In genomic region chr19:28003543-28003942, GRCh38 we compare ENCODE assay signal across 40 cellular contexts.
"Had no signal": no experiment of that assay in that cellular context is flagged by ENCODE, and none has a peak within 500 bp of the region (broad histone marks: within the 10 kb centered on the region; RNA-seq: fewer than 3 reads in every experiment).

No MANE protein-coding gene starts in this region.

- H3K4me1 Mint-ChIP-seq: activated naive CD4-positive, alpha-beta T cell treated with anti-CD3 and anti-CD28 coated beads, Interleukin-2, amount 10 ng/mL, durations not matched to agents 7 days and 5 days; activated naive CD4-positive, alpha-beta T cell treated with anti-CD3 and anti-CD28 coated beads, Interleukin-2, amount 50 U/mL, for 24 hours; activated naive CD8-positive, alpha-beta T cell treated with anti-CD3 and anti-CD28 coated beads for 36 hours; activated naive CD8-positive, alpha-beta T cell treated with anti-CD3 and anti-CD28 coated beads, Interleukin-2, amount 10 ng/mL, durations not matched to agents 7 days and 5 days; activated naive CD8-positive, alpha-beta T cell treated with anti-CD3 and anti-CD28 coated beads, Interleukin-2, amount 50 U/mL, for 24 hours; activated T-helper 17 cell treated with anti-CD3 and anti-CD28 coated beads, Interleukin-2, amount 50 U/mL, for 72 hours; brain; central memory CD8-positive, alpha-beta T cell had no signal

- H3K4me1 ChIP-seq: adrenal gland, ascending aorta, body of pancreas, breast epithelium had no signal

- H3K4me3 ChIP-seq: adrenal gland, ascending aorta, body of pancreas, breast epithelium, cardiac muscle cell had no signal

- ATAC-seq: activated naive CD4-positive, alpha-beta T cell treated with anti-CD3 and anti-CD28 coated beads, Interleukin-2, amount 50 U/mL, for 72 hours; activated naive CD8-positive, alpha-beta T cell treated with anti-CD3 and anti-CD28 coated beads, Interleukin-2, amount 50 U/mL, for 24 hours; activated T-cell treated with anti-CD3 and anti-CD28 coated beads, Interleukin-2, amount 50 U/mL, for 4 hours; activated T-cell treated with anti-CD3 and anti-CD28 coated beads, Interleukin-2, amount 50 U/mL, for 72 hours; activated T-helper 17 cell treated with anti-CD3 and anti-CD28 coated beads, Interleukin-2, amount 50 U/mL, for 72 hours; body of pancreas had no signal

- DNase-seq: activated effector memory CD4-positive, alpha-beta T cell treated with anti-CD3 and anti-CD28 coated beads, Interleukin-2, amount 50 U/mL, for 16 hours; activated effector memory CD4-positive, alpha-beta T cell treated with Interleukin-2 at 50 U/mL for 16 hours; activated gamma-delta T cell; activated gamma-delta T cell treated with Interleukin-2 at 50 U/mL for 16 hours; activated naive CD4-positive, alpha-beta T cell; activated naive CD4-positive, alpha-beta T cell treated with anti-CD3 and anti-CD28 coated beads for 36 hours; activated naive CD4-positive, alpha-beta T cell treated with anti-CD3 and anti-CD28 coated beads, Interleukin-2, amount 10 ng/mL, durations not matched to agents 7 days and 5 days; activated naive CD4-positive, alpha-beta T cell treated with anti-CD3 and anti-CD28 coated beads, Interleukin-2, amount 50 U/mL, for 16 hours; activated naive CD4-positive, alpha-beta T cell treated with Interleukin-2 at 50 U/mL for 16 hours; activated naive CD8-positive, alpha-beta T cell treated with anti-CD3 and anti-CD28 coated beads for 36 hours; activated naive CD8-positive, alpha-beta T cell treated with anti-CD3 and anti-CD28 coated beads, Interleukin-2, amount 10 ng/mL, durations not matched to agents 7 days and 5 days; activated naive CD8-positive, alpha-beta T cell treated with anti-CD3 and anti-CD28 coated beads, Interleukin-2, amount 50 U/mL, for 24 hours; activated T-cell treated with anti-CD3 and anti-CD28 coated beads, Interleukin-2, amount 50 U/mL, for 1 hour; activated T-cell treated with anti-CD3 and anti-CD28 coated beads, Interleukin-2, amount 50 U/mL, for 24 hours; activated T-cell treated with anti-CD3 and anti-CD28 coated beads, Interleukin-2, amount 50 U/mL, for 4 hours; activated T-cell treated with anti-CD3 and anti-CD28 coated beads, Interleukin-2, amount 50 U/mL, for 48 hours; activated T-cell treated with anti-CD3 and anti-CD28 coated beads, Interleukin-2, amount 50 U/mL, for 72 hours; adrenal gland; amniotic stem cell; amygdala; anterior cingulate cortex; aorta; body of pancreas; brain microvascular endothelial cell; caudate nucleus; central memory CD4-positive, alpha-beta T cell; cerebellar nuclear complex had no signal

- H3K36me3 Mint-ChIP-seq: activated naive CD4-positive, alpha-beta T cell treated with anti-CD3 and anti-CD28 coated beads, Interleukin-2, amount 10 ng/mL, durations not matched to agents 7 days and 5 days; activated naive CD4-positive, alpha-beta T cell treated with anti-CD3 and anti-CD28 coated beads, Interleukin-2, amount 50 U/mL, for 24 hours; activated naive CD8-positive, alpha-beta T cell treated with anti-CD3 and anti-CD28 coated beads for 36 hours; activated naive CD8-positive, alpha-beta T cell treated with anti-CD3 and anti-CD28 coated beads, Interleukin-2, amount 10 ng/mL, durations not matched to agents 7 days and 5 days; brain had no signal

- H3K36me3 ChIP-seq: adrenal gland, ascending aorta, brain microvascular endothelial cell, breast epithelium, cardiac muscle cell had no signal

- H3K9me3 ChIP-seq: adrenal gland, ascending aorta, body of pancreas, breast epithelium had no signal

- H3K27me3 Mint-ChIP-seq: activated naive CD4-positive, alpha-beta T cell treated with anti-CD3 and anti-CD28 coated beads, Interleukin-2, amount 10 ng/mL, durations not matched to agents 7 days and 5 days; activated naive CD8-positive, alpha-beta T cell treated with anti-CD3 and anti-CD28 coated beads, Interleukin-2, amount 10 ng/mL, durations not matched to agents 7 days and 5 days; activated naive CD8-positive, alpha-beta T cell treated with anti-CD3 and anti-CD28 coated beads, Interleukin-2, amount 50 U/mL, for 24 hours; activated T-cell treated with anti-CD3 and anti-CD28 coated beads, Interleukin-2, amount 50 U/mL, for 24 hours had no signal

- H3K27ac ChIP-seq: adrenal gland, ascending aorta, body of pancreas, brain microvascular endothelial cell, breast epithelium, cardiac muscle cell had no signal

- H3K27ac Mint-ChIP-seq: activated naive CD4-positive, alpha-beta T cell treated with anti-CD3 and anti-CD28 coated beads for 36 hours; activated naive CD4-positive, alpha-beta T cell treated with anti-CD3 and anti-CD28 coated beads, Interleukin-2, amount 10 ng/mL, durations not matched to agents 7 days and 5 days; activated naive CD4-positive, alpha-beta T cell treated with anti-CD3 and anti-CD28 coated beads, Interleukin-2, amount 50 U/mL, for 24 hours; activated naive CD4-positive, alpha-beta T cell treated with anti-CD3 and anti-CD28 coated beads, Interleukin-2, amount 50 U/mL, for 72 hours; activated naive CD8-positive, alpha-beta T cell; activated naive CD8-positive, alpha-beta T cell treated with anti-CD3 and anti-CD28 coated beads for 36 hours; activated naive CD8-positive, alpha-beta T cell treated with anti-CD3 and anti-CD28 coated beads, Interleukin-2, amount 10 ng/mL, durations not matched to agents 7 days and 5 days; activated naive CD8-positive, alpha-beta T cell treated with anti-CD3 and anti-CD28 coated beads, Interleukin-2, amount 50 U/mL, for 24 hours; activated T-cell treated with anti-CD3 and anti-CD28 coated beads, Interleukin-2, amount 50 U/mL, for 24 hours; activated T-cell treated with anti-CD3 and anti-CD28 coated beads, Interleukin-2, amount 50 U/mL, for 72 hours; activated T-helper 1 cell treated with anti-CD3 and anti-CD28 coated beads, Interleukin-12 subunit alpha, Interleukin-12 subunit beta, Interleukin-2, Interleukin-4 antibody, amounts not matched to agents 30 ng/mL and 10 ng/mL and 1 ng/mL, durations not matched to agents 14 hours and 24 hours and 36 hours; activated T-helper 17 cell treated with anti-CD3 and anti-CD28 coated beads, Interleukin-2, amount 50 U/mL, for 72 hours; activated T-helper 2 cell treated with anti-CD3 and anti-CD28 coated beads, Interferon-gamma antibody, Interleukin-2, Interleukin-4, amounts not matched to agents 10 μg/mL and 5 μg/mL and 100 μg/mL, durations not matched to agents 14 hours and 24 hours and 36 hours; brain had no signal

- FAIRE-seq: astrocyte, bronchial epithelial cell had no signal

- H3K4me3 Mint-ChIP-seq: activated naive CD4-positive, alpha-beta T cell treated with anti-CD3 and anti-CD28 coated beads for 36 hours; activated naive CD4-positive, alpha-beta T cell treated with anti-CD3 and anti-CD28 coated beads, Interleukin-2, amount 10 ng/mL, durations not matched to agents 7 days and 5 days; activated naive CD4-positive, alpha-beta T cell treated with anti-CD3 and anti-CD28 coated beads, Interleukin-2, amount 50 U/mL, for 24 hours; activated naive CD8-positive, alpha-beta T cell; activated naive CD8-positive, alpha-beta T cell treated with anti-CD3 and anti-CD28 coated beads for 36 hours; activated naive CD8-positive, alpha-beta T cell treated with anti-CD3 and anti-CD28 coated beads, Interleukin-2, amount 10 ng/mL, durations not matched to agents 7 days and 5 days; activated naive CD8-positive, alpha-beta T cell treated with anti-CD3 and anti-CD28 coated beads, Interleukin-2, amount 50 U/mL, for 24 hours; activated T-cell treated with anti-CD3 and anti-CD28 coated beads, Interleukin-2, amount 50 U/mL, for 24 hours; activated T-cell treated with anti-CD3 and anti-CD28 coated beads, Interleukin-2, amount 50 U/mL, for 4 hours; activated T-cell treated with anti-CD3 and anti-CD28 coated beads, Interleukin-2, amount 50 U/mL, for 72 hours; activated T-helper 1 cell treated with anti-CD3 and anti-CD28 coated beads, Interleukin-12 subunit alpha, Interleukin-12 subunit beta, Interleukin-2, Interleukin-4 antibody, amounts not matched to agents 30 ng/mL and 10 ng/mL and 1 ng/mL, durations not matched to agents 14 hours and 24 hours and 36 hours; activated T-helper 17 cell treated with anti-CD3 and anti-CD28 coated beads, Interleukin-2, amount 50 U/mL, for 72 hours; brain; central memory CD8-positive, alpha-beta T cell had no signal
